ENCODE assay signal across 16 cellular contexts in genomic region chr22:38788846-38789245, GRCh38. TPM values are rescaled to one million over a fixed set of nuclear protein-coding genes. Genes with fewer than 3 reads are reported as not detected.
A peak's percentile ranks its signal among the peaks of the same experiment; 100 is the strongest.
DNase-seq lines count a peak whose midpoint lies in the region; TF ChIP-seq lines count a peak whose summit lies in the region.
"Had no signal": no experiment of that assay in that cellular context is flagged by ENCODE, and none has a peak within 500 bp of the region (broad histone marks: within the 10 kb centered on the region; RNA-seq: fewer than 3 reads in every experiment).

No MANE protein-coding gene starts in this region.

- in situ Hi-C loops in brain microvascular endothelial cell (cut with HindIII; ENCODE audit: low pct_ligation_motif_present, low sequenced_read_pairs) = no loop called here

- intact Hi-C loops in thyroid gland (cut with DNase I) = no loop called here

- H3K9me3 ChIP-seq in mucosa of rectum (ENCODE audit: control insufficient read depth in 2 of 2, low read length in 2 of 2) (no peaks in the 10 kb centered on the region), thyroid gland (no peaks in the 10 kb centered on the region)
- H3K9me3 ChIP-seq: Peyer's patch had no signal

- no peak for TF ChIP-seq CTCF in brain microvascular endothelial cell (IDR thresholded peaks at IDR 0.05; ENCODE audit: low read depth, low read length, missing control alignments)
- TF ChIP-seq CTCF in thyroid gland (IDR thresholded peaks at IDR 0.05) = no peak

- WGBS in thyroid gland, 2 donors = 55 to 56% methylated on average over 6 of the region's 6 CpGs

- H3K36me3 ChIP-seq in brain microvascular endothelial cell (replicated peaks) = peaks cover 3% of the 10 kb centered on the region
- H3K36me3 ChIP-seq in mucosa of rectum (ENCODE audit: control insufficient read depth in 2 of 2, insufficient read depth in 2 of 2, low read length in 2 of 2) = peaks cover 7% of the 10 kb centered on the region in 2 donors
- H3K36me3 ChIP-seq in thyroid gland = no peaks in the 10 kb centered on the region

- peaks cover 7 to 14% of the 10 kb centered on the region in 2 donors for H3K4me1 ChIP-seq in mucosa of rectum (ENCODE audit: control insufficient read depth in 2 of 2, insufficient read depth in 2 of 2, low read length in 2 of 2)
- H3K4me1 ChIP-seq in thyroid gland = peaks cover 8 to 26% of the 10 kb centered on the region in 2 donors

- no peak for TF ChIP-seq POLR2A in thyroid gland (IDR thresholded peaks at IDR 0.05)

- no peak overlapping the region for H3K9ac ChIP-seq in mucosa of rectum (ENCODE audit: low read depth in 1 of 2, low read length in 2 of 2)

- H3K4me3 ChIP-seq in brain microvascular endothelial cell (ENCODE audit: low read depth, low read length) (no peak overlapping the region), mucosa of rectum (ENCODE audit: low read length in 2 of 2) (no peak overlapping the region), thyroid gland (replicated peaks in 1 of 3) (no peak overlapping the region)
- H3K4me3 ChIP-seq: Peyer's patch had no signal

- peak overlapping the region; percentile 48 for H3K27ac ChIP-seq in brain microvascular endothelial cell
- H3K27ac ChIP-seq in mucosa of rectum (ENCODE audit: low read depth in 2 of 2, low read length in 2 of 2) = peak overlapping the region; percentile 27 to 46
- H3K27ac ChIP-seq in thyroid gland = peak overlapping the region; percentile 72 to 82 (median 78)
- H3K27ac ChIP-seq: 22Rv1 had no signal

- H3K27me3 ChIP-seq in brain microvascular endothelial cell (replicated peaks) = no peaks in the 10 kb centered on the region
- no peaks in the 10 kb centered on the region for H3K27me3 ChIP-seq in mucosa of rectum (ENCODE audit: control insufficient read depth in 2 of 2, insufficient read depth in 2 of 2, low read length in 2 of 2)
- no peaks in the 10 kb centered on the region for H3K27me3 ChIP-seq in thyroid gland
- H3K27me3 ChIP-seq: Peyer's patch had no signal

- peak; percentile 14 for DNase-seq in DMS79 treated with DMSO at 0.1 percent for 48 hours (lab: John Stamatoyannopoulos, UW)
- DNase-seq in DMS79 (lab: John Stamatoyannopoulos, UW) = no peak
- DNase-seq in brain microvascular endothelial cell = no peak
- DNase-seq in thyroid gland = no peak
- DNase-seq in GF-D8 (lab: John Stamatoyannopoulos, UW) = no peak
- no peak for DNase-seq in Kasumi-1 (lab: John Stamatoyannopoulos, UW)
- no peak for DNase-seq in cerebellar nuclear complex (lab: John Stamatoyannopoulos, UW)
- DNase-seq: activated T-cell treated with anti-CD3 and anti-CD28 coated beads, Interleukin-2, amount 50 U/mL, for 4 hours; CD8-positive, alpha-beta T cell; MV-4-11; NCI-H510A treated with DMSO at 0.1 percent for 48 hours; Peyer's patch; stimulated activated CD4-positive, alpha-beta T cell treated with anti-CD3 and anti-CD28 coated beads, Interleukin-4, amount 100 ng/mL, for 1 hour; T-helper 2 cell had no signal

RNA-seq across cellular contexts. Expression of gene DNAL4, which starts 5.1 kb away (rescaled TPM):
- 10 to 100 TPM; 30.9 to 50.0 (median 37.9) TPM for total RNA-seq in thyroid gland

RNA-seq across cellular contexts. Expression of gene SUN2, which starts 33.0 kb away (rescaled TPM):
- 100 to 1,000 TPM; 137 to 356 (median 153) TPM for total RNA-seq in thyroid gland

RNA-seq across cellular contexts. Expression of gene NPTXR, which starts 55.0 kb away (rescaled TPM):
- 1 to 10 TPM; 3.6 to 8.7 (median 4.4) TPM for total RNA-seq in thyroid gland
